In genomic region chr2:58046335-58046584, GRCh38 we compare ENCODE assay signal across 8 cellular contexts. TPM values are rescaled to one million over a fixed set of nuclear protein-coding genes. Genes with fewer than 3 reads are reported as not detected.
DNase-seq lines count a peak whose midpoint lies in the region; ATAC-seq lines count a peak whose summit lies in the region.

No MANE protein-coding gene starts in this region.

- no peaks in the 10 kb centered on the region for H3K9me3 ChIP-seq in iPS DF 6.9 (ENCODE audit: control insufficient read depth, insufficient read depth, low read length)

- intact Hi-C loops in activated T-helper 1 cell treated with anti-CD3 and anti-CD28 coated beads, Interleukin-12 subunit alpha, Interleukin-12 subunit beta, Interleukin-2, Interleukin-4 antibody, amounts not matched to agents 30 ng/mL and 10 ng/mL and 1 ng/mL, durations not matched to agents 14 hours and 24 hours and 36 hours (cut with micrococcal nuclease), result loop anchor here (2.0 to 10.0 kb wide), 3 partner anchors 19 to 309 kb away; no protein-coding TSS in a partner anchor

- H3K9me3 Mint-ChIP-seq in activated CD8-positive, alpha-beta memory T cell treated with anti-CD3 and anti-CD28 coated beads, Interleukin-2, amount 10 ng/mL, durations not matched to agents 7 days and 5 days (ENCODE audit: low read depth), result no peaks in the 10 kb centered on the region
- H3K9me3 Mint-ChIP-seq in activated T-helper 1 cell treated with anti-CD3 and anti-CD28 coated beads, Interleukin-12 subunit alpha, Interleukin-12 subunit beta, Interleukin-2, Interleukin-4 antibody, amounts not matched to agents 30 ng/mL and 10 ng/mL and 1 ng/mL, durations not matched to agents 14 hours and 24 hours and 36 hours, result no peaks in the 10 kb centered on the region
- no peaks in the 10 kb centered on the region for H3K9me3 Mint-ChIP-seq in stimulated activated naive CD8-positive, alpha-beta T cell treated with anti-CD3 and anti-CD28 coated beads, Interleukin-15, amount 100 ng/mL, for 72 hours

- H3K4me1 ChIP-seq in iPS DF 6.9 (ENCODE audit: control insufficient read depth, insufficient read depth, low read length), result peaks cover 1% of the 10 kb centered on the region; the same call in 1 of the 2 replicates

- H3K27ac Mint-ChIP-seq in activated CD8-positive, alpha-beta memory T cell treated with anti-CD3 and anti-CD28 coated beads, Interleukin-2, amount 10 ng/mL, durations not matched to agents 7 days and 5 days, result peak overlapping the region; percentile 97
- peak overlapping the region; percentile 94 for H3K27ac Mint-ChIP-seq in activated T-helper 1 cell treated with anti-CD3 and anti-CD28 coated beads, Interleukin-12 subunit alpha, Interleukin-12 subunit beta, Interleukin-2, Interleukin-4 antibody, amounts not matched to agents 30 ng/mL and 10 ng/mL and 1 ng/mL, durations not matched to agents 14 hours and 24 hours and 36 hours
- peak overlapping the region; percentile 96 to 97 for H3K27ac Mint-ChIP-seq in stimulated activated naive CD8-positive, alpha-beta T cell treated with anti-CD3 and anti-CD28 coated beads, Interleukin-15, amount 100 ng/mL, for 72 hours

- no peaks in the 10 kb centered on the region for H3K36me3 ChIP-seq in iPS DF 6.9 (ENCODE audit: control insufficient read depth, insufficient read depth, low read length)

- peaks cover 38% of the 10 kb centered on the region for H3K4me1 Mint-ChIP-seq in activated CD8-positive, alpha-beta memory T cell treated with anti-CD3 and anti-CD28 coated beads, Interleukin-2, amount 10 ng/mL, durations not matched to agents 7 days and 5 days
- H3K4me1 Mint-ChIP-seq in activated T-helper 1 cell treated with anti-CD3 and anti-CD28 coated beads, Interleukin-12 subunit alpha, Interleukin-12 subunit beta, Interleukin-2, Interleukin-4 antibody, amounts not matched to agents 30 ng/mL and 10 ng/mL and 1 ng/mL, durations not matched to agents 14 hours and 24 hours and 36 hours (ENCODE audit: low read depth), result peaks cover 44% of the 10 kb centered on the region
- peaks cover 48% of the 10 kb centered on the region for H3K4me1 Mint-ChIP-seq in stimulated activated naive CD8-positive, alpha-beta T cell treated with anti-CD3 and anti-CD28 coated beads, Interleukin-15, amount 100 ng/mL, for 72 hours

- peak overlapping the region; percentile 39; the same call in 1 of the 2 replicates for H3K4me3 ChIP-seq in iPS DF 6.9 (ENCODE audit: low read length)

- CTCF ChIA-PET in activated CD8-positive, alpha-beta memory T cell treated with anti-CD3 and anti-CD28 coated beads, Interleukin-2, amount 10 ng/mL, durations not matched to agents 7 days and 5 days (lab: Charles Lee), result interaction anchor here (0.8 to 1.8 kb wide), 6 partner anchors 8 to 189 kb away, joined by 3 to 6 read pairs (median 3); no protein-coding TSS in a partner anchor

- peak overlapping the region; percentile 89 for H3K4me3 Mint-ChIP-seq in activated CD8-positive, alpha-beta memory T cell treated with anti-CD3 and anti-CD28 coated beads, Interleukin-2, amount 10 ng/mL, durations not matched to agents 7 days and 5 days
- peak overlapping the region; percentile 88 for H3K4me3 Mint-ChIP-seq in activated T-helper 1 cell treated with anti-CD3 and anti-CD28 coated beads, Interleukin-12 subunit alpha, Interleukin-12 subunit beta, Interleukin-2, Interleukin-4 antibody, amounts not matched to agents 30 ng/mL and 10 ng/mL and 1 ng/mL, durations not matched to agents 14 hours and 24 hours and 36 hours
- H3K4me3 Mint-ChIP-seq in stimulated activated naive CD8-positive, alpha-beta T cell treated with anti-CD3 and anti-CD28 coated beads, Interleukin-15, amount 100 ng/mL, for 72 hours, result peak overlapping the region; percentile 87 to 89

- H3K27me3 ChIP-seq in iPS DF 6.9 (ENCODE audit: control insufficient read depth, insufficient read depth, low read length), result no peaks in the 10 kb centered on the region

- no peak for ATAC-seq in activated CD8-positive, alpha-beta memory T cell treated with anti-CD3 and anti-CD28 coated beads, Interleukin-2, amount 10 ng/mL, durations not matched to agents 7 days and 5 days
- ATAC-seq in stimulated activated naive CD8-positive, alpha-beta T cell treated with anti-CD3 and anti-CD28 coated beads, Interleukin-15, amount 100 ng/mL, for 72 hours, result no peak
- ATAC-seq in HG02870 (IDR thresholded peaks at IDR 0.05; ENCODE audit: unreplicated experiment) (no peak), HG02840 (IDR thresholded peaks at IDR 0.05; ENCODE audit: low FRiP score, unreplicated experiment) (no peak)

- no peak overlapping the region for H3K27ac ChIP-seq in iPS DF 6.9 (ENCODE audit: low read length)

- no CpG with 5 or more reads among the region's 14 CpGs for WGBS in iPS DF 6.9 (ENCODE audit: insufficient coverage, insufficient read length)

- no peak for DNase-seq in activated CD8-positive, alpha-beta memory T cell treated with anti-CD3 and anti-CD28 coated beads, Interleukin-2, amount 10 ng/mL, durations not matched to agents 7 days and 5 days
- DNase-seq in activated CD8-positive, alpha-beta memory T cell treated with anti-CD3 and anti-CD28 coated beads, Interleukin-2, amount 50 U/mL, for 48 hours, result no peak
- DNase-seq in activated T-helper 1 cell treated with anti-CD3 and anti-CD28 coated beads, Interleukin-12 subunit alpha, Interleukin-12 subunit beta, Interleukin-2, Interleukin-4 antibody, amounts not matched to agents 30 ng/mL and 10 ng/mL and 1 ng/mL, durations not matched to agents 14 hours and 24 hours and 36 hours (ENCODE audit: low spot score), result no peak
- no peak for DNase-seq in iPS DF 6.9 (ENCODE audit: low read depth, low spot score)
- DNase-seq in stimulated activated naive CD8-positive, alpha-beta T cell treated with anti-CD3 and anti-CD28 coated beads, Interleukin-15, amount 100 ng/mL, for 72 hours, result no peak
- DNase-seq in SIG-M5 (lab: John Stamatoyannopoulos, UW), result no peak

- H3K27me3 Mint-ChIP-seq in activated CD8-positive, alpha-beta memory T cell treated with anti-CD3 and anti-CD28 coated beads, Interleukin-2, amount 10 ng/mL, durations not matched to agents 7 days and 5 days, result no peaks in the 10 kb centered on the region
- H3K27me3 Mint-ChIP-seq in activated T-helper 1 cell treated with anti-CD3 and anti-CD28 coated beads, Interleukin-12 subunit alpha, Interleukin-12 subunit beta, Interleukin-2, Interleukin-4 antibody, amounts not matched to agents 30 ng/mL and 10 ng/mL and 1 ng/mL, durations not matched to agents 14 hours and 24 hours and 36 hours (ENCODE audit: insufficient read depth), result no peaks in the 10 kb centered on the region
- no peaks in the 10 kb centered on the region for H3K27me3 Mint-ChIP-seq in stimulated activated naive CD8-positive, alpha-beta T cell treated with anti-CD3 and anti-CD28 coated beads, Interleukin-15, amount 100 ng/mL, for 72 hours

- H3K36me3 Mint-ChIP-seq in activated CD8-positive, alpha-beta memory T cell treated with anti-CD3 and anti-CD28 coated beads, Interleukin-2, amount 10 ng/mL, durations not matched to agents 7 days and 5 days, result peaks cover 24% of the 10 kb centered on the region
- peaks cover 14% of the 10 kb centered on the region for H3K36me3 Mint-ChIP-seq in activated T-helper 1 cell treated with anti-CD3 and anti-CD28 coated beads, Interleukin-12 subunit alpha, Interleukin-12 subunit beta, Interleukin-2, Interleukin-4 antibody, amounts not matched to agents 30 ng/mL and 10 ng/mL and 1 ng/mL, durations not matched to agents 14 hours and 24 hours and 36 hours (ENCODE audit: low read depth)

RNA-seq across cellular contexts. Expression of gene VRK2, which starts 0.3 kb away (rescaled TPM):
- 10 to 100 TPM; 26.2 to 28.4 TPM for total RNA-seq in activated CD8-positive, alpha-beta memory T cell treated with anti-CD3 and anti-CD28 coated beads, Interleukin-2, amount 10 ng/mL, durations not matched to agents 7 days and 5 days
- total RNA-seq in activated T-helper 1 cell treated with anti-CD3 and anti-CD28 coated beads, Interleukin-12 subunit alpha, Interleukin-12 subunit beta, Interleukin-2, Interleukin-4 antibody, amounts not matched to agents 30 ng/mL and 10 ng/mL and 1 ng/mL, durations not matched to agents 14 hours and 24 hours and 36 hours, result 25.3 and 25.6 TPM in 2 replicates
